ENCODE assay signal across 22 cellular contexts in genomic region chr5:56549096-56549886, GRCh38.
"Had no signal": no experiment of that assay in that cellular context is flagged by ENCODE, and none has a peak within 500 bp of the region (broad histone marks: within the 10 kb centered on the region; RNA-seq: fewer than 3 reads in every experiment).

No MANE protein-coding gene starts in this region.

- H3K36me3 ChIP-seq: gastrocnemius medialis, pancreas, right lobe of liver, vagina had no signal

- H3K27ac ChIP-seq: gastrocnemius medialis, pancreas, right lobe of liver, vagina had no signal

- H3K9me3 ChIP-seq: gastrocnemius medialis, pancreas, right lobe of liver, vagina had no signal

- ATAC-seq: activated CD8-positive, alpha-beta memory T cell treated with anti-CD3 and anti-CD28 coated beads, Interleukin-2, amount 10 ng/mL, durations not matched to agents 7 days and 5 days; activated T-helper 17 cell treated with anti-CD3 and anti-CD28 coated beads, Interleukin-2, amount 50 U/mL, for 72 hours; esophagus mucosa; gastrocnemius medialis; pancreas; stimulated activated naive CD8-positive, alpha-beta T cell treated with anti-CD3 and anti-CD28 coated beads, Interleukin-15, amount 100 ng/mL, for 72 hours had no signal

- H3K4me1 ChIP-seq: pancreas had no signal

- DNase-seq: activated B cell treated with CpG ODN at 0.5 μM for 24 hours; activated CD4-positive, alpha-beta memory T cell treated with anti-CD3 and anti-CD28 coated beads for 36 hours; activated CD4-positive, alpha-beta T cell treated with anti-CD3 and anti-CD28 coated beads for 4 hours; activated CD8-positive, alpha-beta memory T cell treated with anti-CD3 and anti-CD28 coated beads, Interleukin-2, amount 10 ng/mL, durations not matched to agents 7 days and 5 days; activated naive CD4-positive, alpha-beta T cell treated with Interleukin-2 at 50 U/mL for 16 hours; activated naive CD8-positive, alpha-beta T cell treated with anti-CD3 and anti-CD28 coated beads, Interleukin-2, amount 10 ng/mL, durations not matched to agents 7 days and 5 days; amygdala; gastrocnemius medialis; head of caudate nucleus; left ventricle myocardium superior; naive B cell; pancreas; right lobe of liver; small intestine; stimulated activated CD4-positive, alpha-beta T cell treated with anti-CD3 and anti-CD28 coated beads, Interleukin-15, amount 100 ng/mL, for 24 hours; stimulated activated CD4-positive, alpha-beta T cell treated with anti-CD3 and anti-CD28 coated beads, Interleukin-2, amount 100 ng/mL, for 48 hours; stimulated activated naive CD8-positive, alpha-beta T cell treated with anti-CD3 and anti-CD28 coated beads, Interleukin-15, amount 100 ng/mL, for 72 hours; trophoblast cell had no signal

- H3K4me3 ChIP-seq: gastrocnemius medialis, pancreas, right lobe of liver, vagina had no signal

- FAIRE-seq: endometrium, pancreas, small intestine had no signal
